Comparison of ENCODE assay signal across 23 cellular contexts in the genomic region with DNA sequence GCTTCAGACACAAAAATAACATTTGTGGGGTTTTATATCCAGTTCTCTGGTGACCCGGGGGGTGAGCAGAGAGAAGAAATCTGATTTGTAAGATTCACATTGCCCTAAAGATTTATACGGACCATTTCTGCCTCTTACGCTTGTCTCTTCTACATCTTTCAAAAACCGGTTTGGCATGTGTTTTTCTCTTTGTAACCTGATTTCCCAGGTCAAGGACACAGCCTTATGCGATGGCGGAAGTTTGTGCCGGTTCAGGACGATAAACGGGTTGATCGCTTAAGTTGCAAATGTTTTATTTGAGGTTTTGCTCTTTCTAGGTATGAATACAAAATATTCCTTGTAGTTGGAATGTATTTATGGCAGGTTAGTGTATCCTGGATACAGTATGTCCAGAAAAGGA.
DNase-seq lines count a peak whose midpoint lies in the region; ATAC-seq and TF ChIP-seq lines count a peak whose summit lies in the region.
"Had no signal": no experiment of that assay in that cellular context is flagged by ENCODE, and none has a peak within 500 bp of the region (broad histone marks: within the 10 kb centered on the region; RNA-seq: fewer than 3 reads in every experiment).

No MANE protein-coding gene starts in this region.

- H3K79me2 ChIP-seq in parathyroid adenoma, result no peaks in the 10 kb centered on the region

- peak overlapping the region; percentile 48 for H3K4me2 ChIP-seq in parathyroid adenoma (ENCODE audit: low read length)
- H3K4me2 ChIP-seq: A549; BLaER1 treated with 17β-estradiol and CSF1 and Interleukin-3, amounts not matched to agents 10 nM and 100 nM; GM23338 had no signal

- H3K9me3 ChIP-seq in parathyroid adenoma (ENCODE audit: control insufficient read depth, low read length), result no peaks in the 10 kb centered on the region
- H3K9me3 ChIP-seq in effector memory CD4-positive, alpha-beta T cell (ENCODE audit: control insufficient read depth, low read length), result no peaks in the 10 kb centered on the region
- H3K9me3 ChIP-seq: A549; BE2C; BLaER1 treated with 17β-estradiol and CSF1 and Interleukin-3, amounts not matched to agents 10 nM and 100 nM had no signal

- no peaks in the 10 kb centered on the region for H3K4me1 Mint-ChIP-seq in natural killer cell treated with Interleukin-12 subunit alpha and Interleukin-12 subunit beta and Interleukin-15 and Interleukin-18, amount 100 ng/mL, for 72 hours (ENCODE audit: low read depth in 2 of 2)
- H3K4me1 Mint-ChIP-seq in natural killer cell, result peaks cover 0 to 4% of the 10 kb centered on the region in 2 donors
- H3K4me1 Mint-ChIP-seq in mesothelial cell of epicardium, result peaks cover 13% of the 10 kb centered on the region
- H3K4me1 Mint-ChIP-seq: CD14-positive monocyte, GM23338, H9 had no signal

- no peak overlapping the region for H3K4me3 ChIP-seq in parathyroid adenoma (ENCODE audit: low read depth, low read length)
- no peak overlapping the region for H3K4me3 ChIP-seq in effector memory CD4-positive, alpha-beta T cell (ENCODE audit: insufficient read depth, low read depth, low read length, poor library complexity, severe bottlenecking)
- H3K4me3 ChIP-seq: A549; BLaER1 treated with 17β-estradiol and CSF1 and Interleukin-3, amounts not matched to agents 10 nM and 100 nM; GM23338 had no signal

- no peak for ATAC-seq in natural killer cell treated with Interleukin-12 subunit alpha and Interleukin-12 subunit beta and Interleukin-15 and Interleukin-18, amount 100 ng/mL, for 72 hours
- ATAC-seq in natural killer cell (no peak), GM18502 (IDR thresholded peaks at IDR 0.05; ENCODE audit: poor library complexity, unreplicated experiment) (no peak)
- ATAC-seq: A549, GM23338, HCT116 had no signal

- no peaks in the 10 kb centered on the region for H3K27me3 Mint-ChIP-seq in natural killer cell treated with Interleukin-12 subunit alpha and Interleukin-12 subunit beta and Interleukin-15 and Interleukin-18, amount 100 ng/mL, for 72 hours
- H3K27me3 Mint-ChIP-seq in natural killer cell (ENCODE audit: low read depth in 2 of 2) (no peaks in the 10 kb centered on the region), mesothelial cell of epicardium (ENCODE audit: low read depth) (no peaks in the 10 kb centered on the region)
- H3K27me3 Mint-ChIP-seq: CD4-positive, alpha-beta T cell had no signal

- H3K9me3 Mint-ChIP-seq in natural killer cell treated with Interleukin-12 subunit alpha and Interleukin-12 subunit beta and Interleukin-15 and Interleukin-18, amount 100 ng/mL, for 72 hours, result no peaks in the 10 kb centered on the region
- H3K9me3 Mint-ChIP-seq in natural killer cell, result no peaks in the 10 kb centered on the region
- H3K9me3 Mint-ChIP-seq in mesothelial cell of epicardium, result no peaks in the 10 kb centered on the region
- H3K9me3 Mint-ChIP-seq: CD14-positive monocyte; CD4-positive, alpha-beta T cell; GM23338; H9 had no signal

- intact Hi-C loops in natural killer cell (cut with micrococcal nuclease), result no loop called here

- peaks cover 10% of the 10 kb centered on the region for H3K4me1 ChIP-seq in parathyroid adenoma
- H3K4me1 ChIP-seq in effector memory CD4-positive, alpha-beta T cell (ENCODE audit: control insufficient read depth, insufficient read depth, low read length, poor library complexity, severe bottlenecking), result no peaks in the 10 kb centered on the region
- H3K4me1 ChIP-seq: A549, BE2C had no signal

- DNase-seq in natural killer cell treated with Interleukin-12 subunit alpha and Interleukin-12 subunit beta and Interleukin-15 and Interleukin-18, amount 100 ng/mL, for 72 hours (ENCODE audit: low spot score), result peak; percentile 0
- DNase-seq in natural killer cell (no peak), mesothelial cell of epicardium (ENCODE audit: low spot score in 2 of 2, unreplicated experiment in 2 of 2) (no peak), SKM-1 treated with dmso at 0.1 percent for 144 hours (lab: John Stamatoyannopoulos, UW; ENCODE audit: unreplicated experiment) (no peak)
- no peak for DNase-seq in effector memory CD4-positive, alpha-beta T cell
- DNase-seq: 8988T; ACHN; AML-193; BE2C; Calu3; CD4-positive, alpha-beta T cell; COR-L47; DMS53; DMS79 treated with DMSO at 0.1 percent for 48 hours; GF-D8; H9 had no signal

- no peaks in the 10 kb centered on the region for H3K36me3 ChIP-seq in parathyroid adenoma (ENCODE audit: control insufficient read depth, insufficient read depth, low read length)
- peaks cover 4% of the 10 kb centered on the region for H3K36me3 ChIP-seq in effector memory CD4-positive, alpha-beta T cell (ENCODE audit: control insufficient read depth, insufficient read depth, low read length)

- H2AFZ ChIP-seq in parathyroid adenoma, result peak overlapping the region; percentile 23
- H2AFZ ChIP-seq: GM23338 had no signal

- H3K9ac ChIP-seq in parathyroid adenoma, result no peak overlapping the region
- H3K9ac ChIP-seq: BLaER1 treated with 17β-estradiol and CSF1 and Interleukin-3, amounts not matched to agents 10 nM and 100 nM had no signal

- no peaks in the 10 kb centered on the region for H3K27me3 ChIP-seq in parathyroid adenoma (ENCODE audit: control insufficient read depth, insufficient read depth, low read length)
- no peaks in the 10 kb centered on the region for H3K27me3 ChIP-seq in effector memory CD4-positive, alpha-beta T cell (replicated peaks; ENCODE audit: control insufficient read depth, insufficient read depth, low read length, poor library complexity, severe bottlenecking)
- H3K27me3 ChIP-seq: BE2C; BLaER1 treated with 17β-estradiol and CSF1 and Interleukin-3, amounts not matched to agents 10 nM and 100 nM had no signal

- peak overlapping the region; percentile 78 for H3K27ac ChIP-seq in parathyroid adenoma
- no peak overlapping the region for H3K27ac ChIP-seq in effector memory CD4-positive, alpha-beta T cell (ENCODE audit: insufficient read depth, low read length, poor library complexity, severe bottlenecking)
- H3K27ac ChIP-seq: A549; BLaER1 treated with 17β-estradiol and CSF1 and Interleukin-3, amounts not matched to agents 10 nM and 100 nM had no signal

- no peak overlapping the region for H3K27ac Mint-ChIP-seq in natural killer cell treated with Interleukin-12 subunit alpha and Interleukin-12 subunit beta and Interleukin-15 and Interleukin-18, amount 100 ng/mL, for 72 hours
- H3K27ac Mint-ChIP-seq in natural killer cell (no peak overlapping the region), mesothelial cell of epicardium (peak overlapping the region; percentile 34)
- H3K27ac Mint-ChIP-seq: CD4-positive, alpha-beta T cell; GM23338 had no signal

- no peak overlapping the region for H3K4me3 Mint-ChIP-seq in natural killer cell treated with Interleukin-12 subunit alpha and Interleukin-12 subunit beta and Interleukin-15 and Interleukin-18, amount 100 ng/mL, for 72 hours
- no peak overlapping the region for H3K4me3 Mint-ChIP-seq in natural killer cell
- H3K4me3 Mint-ChIP-seq in mesothelial cell of epicardium, result no peak overlapping the region
- H3K4me3 Mint-ChIP-seq: CD14-positive monocyte; CD4-positive, alpha-beta T cell; GM23338; H9 had no signal

- no peaks in the 10 kb centered on the region for H3K36me3 Mint-ChIP-seq in natural killer cell treated with Interleukin-12 subunit alpha and Interleukin-12 subunit beta and Interleukin-15 and Interleukin-18, amount 100 ng/mL, for 72 hours
- no peaks in the 10 kb centered on the region for H3K36me3 Mint-ChIP-seq in natural killer cell
- H3K36me3 Mint-ChIP-seq in mesothelial cell of epicardium, result peaks cover 11% of the 10 kb centered on the region

- no peak for TF ChIP-seq CTCF in natural killer cell (IDR thresholded peaks at IDR 0.05)
- no peak for TF ChIP-seq CTCF in mesothelial cell of epicardium (IDR thresholded peaks at IDR 0.05; ENCODE audit: unreplicated experiment)
- no peak for TF ChIP-seq CTCF in parathyroid adenoma (IDR thresholded peaks at IDR 0.05)
